In the genomic region with DNA sequence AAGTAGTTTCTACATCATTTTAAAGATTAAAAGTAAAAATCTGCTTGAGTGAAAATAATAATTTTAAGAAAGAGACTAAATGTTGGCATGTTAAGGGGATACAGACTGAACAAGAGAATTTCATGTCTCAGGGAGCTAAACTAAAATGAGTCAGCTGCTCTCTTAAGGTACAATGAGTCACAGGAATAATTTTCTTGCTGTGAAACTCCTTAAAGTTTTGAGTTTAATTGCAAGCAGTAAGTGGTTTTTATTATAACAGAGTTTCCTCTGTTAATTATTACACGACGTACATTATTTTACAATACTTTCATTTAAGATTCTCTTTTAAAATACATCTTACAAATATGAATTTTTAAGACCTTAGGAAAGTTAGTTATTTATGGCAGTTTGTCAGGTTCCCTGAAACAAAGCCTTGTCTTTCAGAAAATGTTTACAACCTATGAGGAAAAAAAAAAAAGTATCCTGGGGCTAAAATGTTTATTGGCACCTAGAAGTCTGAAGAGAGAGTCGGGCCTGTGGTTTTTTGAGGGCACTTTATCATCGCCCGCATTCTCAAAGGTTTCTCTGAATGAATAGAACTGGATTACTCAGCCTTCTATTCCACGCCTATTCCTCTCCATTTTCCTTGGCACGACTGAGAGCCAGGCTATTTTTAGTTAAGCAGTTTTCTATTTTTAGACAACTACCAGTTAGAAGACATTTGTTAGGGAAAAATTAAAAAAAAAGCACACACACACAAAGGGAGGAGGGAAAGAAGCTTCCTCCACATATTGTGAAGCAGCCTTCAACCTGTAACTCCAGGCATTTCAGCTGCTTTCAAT, we compare ENCODE assay signal across 8 cellular contexts.
DNase-seq lines count a peak whose midpoint lies in the region; ATAC-seq and TF ChIP-seq lines count a peak whose summit lies in the region.

No MANE protein-coding gene starts in this region.

- 100% methylated on average over 2 of the region's 7 CpGs for WGBS in mesendoderm (ENCODE audit: extremely low coverage, insufficient coverage, low lambda C conversion rate)

- H2BK5ac ChIP-seq in mesendoderm (ENCODE audit: low read length) = no peak overlapping the region

- H3K79me2 ChIP-seq in mesendoderm (ENCODE audit: control insufficient read depth, insufficient read depth, low read length) = no peaks in the 10 kb centered on the region

- TF ChIP-seq CTCF in colonic mucosa (IDR thresholded peaks at IDR 0.05) (no peak), upper lobe of right lung (IDR thresholded peaks at IDR 0.05) (no peak)

- H3K4me3 ChIP-seq in colonic mucosa (no peak overlapping the region), mesendoderm (ENCODE audit: low read length) (no peak overlapping the region), upper lobe of right lung (peak overlapping the region; percentile 21)

- intact Hi-C loops in colonic mucosa (cut with DNase I) (no loop called here), upper lobe of right lung (cut with DNase I) (no loop called here)

- H3K56ac ChIP-seq in mesendoderm (ENCODE audit: low read length) = no peak overlapping the region

- H3K4ac ChIP-seq in mesendoderm (ENCODE audit: low read depth, low read length) = no peak overlapping the region

- no peak overlapping the region for H3K23ac ChIP-seq in mesendoderm (ENCODE audit: low read length)

- ATAC-seq in HG02970 (IDR thresholded peaks at IDR 0.05; ENCODE audit: low FRiP score, unreplicated experiment) (peak; percentile 45), upper lobe of right lung (peak; percentile 92)

- peak overlapping the region; percentile 60 for H3K27ac ChIP-seq in colonic mucosa
- H3K27ac ChIP-seq in mesendoderm (ENCODE audit: low read depth, low read length) = no peak overlapping the region
- peak overlapping the region; percentile 75 for H3K27ac ChIP-seq in upper lobe of right lung

- H3K4me1 ChIP-seq in colonic mucosa (no peaks in the 10 kb centered on the region), mesendoderm (ENCODE audit: control insufficient read depth, low read depth, low read length) (peaks cover 3% of the 10 kb centered on the region), upper lobe of right lung (peaks cover 26% of the 10 kb centered on the region)

- no peak overlapping the region for H3K4me2 ChIP-seq in mesendoderm (ENCODE audit: low read length)

- no peaks in the 10 kb centered on the region for H3K79me1 ChIP-seq in mesendoderm (ENCODE audit: low read length)

- peak overlapping the region in 1 of 2 donors; percentile 38 for H3K9ac ChIP-seq in colonic mucosa (ENCODE audit: low read depth in 2 of 2, low read length in 2 of 2)
- H3K9ac ChIP-seq in mesendoderm (ENCODE audit: low read length) = no peak overlapping the region

- no peak overlapping the region for H3K18ac ChIP-seq in mesendoderm (ENCODE audit: low read length)

- no peak overlapping the region for H2BK15ac ChIP-seq in mesendoderm (replicated peaks; ENCODE audit: low read depth)

- H3K36me3 ChIP-seq in colonic mucosa (no peaks in the 10 kb centered on the region), mesendoderm (ENCODE audit: control insufficient read depth, insufficient read depth, low read length) (no peaks in the 10 kb centered on the region), upper lobe of right lung (no peaks in the 10 kb centered on the region)

- H3K9me3 ChIP-seq in colonic mucosa (no peaks in the 10 kb centered on the region), upper lobe of right lung (no peaks in the 10 kb centered on the region)

- DNase-seq in activated T-cell treated with anti-CD3 and anti-CD28 coated beads for 48 hours (ENCODE audit: low read depth) (peak; percentile 6), activated T-cell treated with anti-CD3 and anti-CD28 coated beads for 4 hours (no peak), NCI-H446 (lab: John Stamatoyannopoulos, UW) (peak; percentile 70 to 81), colonic mucosa (peak; percentile 40), mesendoderm (peak; percentile 79), upper lobe of right lung (no peak), NAMALWA (ENCODE audit: low spot score) (no peak)

- H4K8ac ChIP-seq in mesendoderm (ENCODE audit: low read depth, low read length) = no peak overlapping the region

- H2BK120ac ChIP-seq in mesendoderm (ENCODE audit: low read depth, low read length) = no peak overlapping the region

- H2AK5ac ChIP-seq in mesendoderm (ENCODE audit: low read length) = no peak overlapping the region

- no peak overlapping the region for H4K5ac ChIP-seq in mesendoderm (ENCODE audit: low read length)

- H3K27me3 ChIP-seq in colonic mucosa = no peaks in the 10 kb centered on the region
- no peaks in the 10 kb centered on the region for H3K27me3 ChIP-seq in mesendoderm (ENCODE audit: insufficient read depth, low read length, poor library complexity)
- H3K27me3 ChIP-seq in upper lobe of right lung = no peaks in the 10 kb centered on the region

Comparison
In these comparisons a context has a peak if more than half of its experiments do, and no peak if none do; other contexts are left out.
1. DNase-seq: peak in activated T-cell treated with anti-CD3 and anti-CD28 coated beads for 48 hours (single experiment), NCI-H446 (2 of 2), colonic mucosa (single experiment) and mesendoderm (single experiment); none in activated T-cell treated with anti-CD3 and anti-CD28 coated beads for 4 hours (single experiment), upper lobe of right lung (single experiment) and NAMALWA (single experiment).